27 cellular contexts compared by ENCODE assay signal in the genomic region with DNA sequence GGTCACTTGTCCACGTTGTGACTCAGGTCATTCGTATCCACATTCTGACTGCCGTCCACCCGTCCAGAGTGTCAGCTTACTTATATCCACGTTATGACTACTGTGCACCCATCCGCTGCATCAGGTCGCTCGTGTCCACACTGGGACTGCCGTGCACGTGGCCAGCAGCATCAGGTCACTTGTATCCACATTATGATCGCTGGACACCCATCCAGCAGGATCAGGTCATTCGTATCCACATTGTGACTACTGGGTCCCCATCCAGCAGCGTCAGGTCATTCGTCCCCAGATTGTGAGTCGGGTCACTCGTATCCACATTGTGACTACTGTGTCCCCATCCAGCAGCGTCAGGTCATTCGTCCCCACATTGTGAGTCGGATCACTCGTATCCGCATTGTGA.
"Had no signal": no experiment of that assay in that cellular context is flagged by ENCODE, and none has a peak within 500 bp of the region (broad histone marks: within the 10 kb centered on the region; RNA-seq: fewer than 3 reads in every experiment).

No MANE protein-coding gene starts in this region.

- H3K27ac ChIP-seq: esophagus squamous epithelium, left lung, ovary, right lobe of liver, thoracic aorta, tibial nerve, upper lobe of left lung had no signal

- H3K9me3 Mint-ChIP-seq: natural killer cell treated with Interleukin-12 subunit alpha and Interleukin-12 subunit beta and Interleukin-15 and Interleukin-18, amount 100 ng/mL, for 72 hours; stimulated activated naive CD8-positive, alpha-beta T cell treated with anti-CD3 and anti-CD28 coated beads, Interleukin-15, Interleukin-2, amounts not matched to agents 100 ng/mL and 50 ng/mL, for 24 hours had no signal

- H3K4me3 Mint-ChIP-seq: mesothelial cell of epicardium; naive B cell; natural killer cell treated with Interleukin-12 subunit alpha and Interleukin-12 subunit beta and Interleukin-15 and Interleukin-18, amount 100 ng/mL, for 72 hours; neural crest cell; stimulated activated naive B cell treated with anti-CD40 and anti-IgM and Interleukin-4, amounts not matched to agents 10 μg/mL and 1 μg/mL and 100 μg/mL, for 72 hours; stimulated activated naive CD8-positive, alpha-beta T cell treated with anti-CD3 and anti-CD28 coated beads, Interleukin-15, Interleukin-2, amounts not matched to agents 100 ng/mL and 50 ng/mL, for 24 hours had no signal

- H3K4me1 ChIP-seq: left lung, right lobe of liver had no signal

- H3K4me3 ChIP-seq: coronary artery, esophagus squamous epithelium, left lung, mucosa of descending colon, ovary, right lobe of liver, thoracic aorta, tibial nerve, upper lobe of left lung had no signal

- H3K36me3 Mint-ChIP-seq: naive B cell had no signal

- H3K27me3 Mint-ChIP-seq: naive B cell; natural killer cell treated with Interleukin-12 subunit alpha and Interleukin-12 subunit beta and Interleukin-15 and Interleukin-18, amount 100 ng/mL, for 72 hours; stimulated activated naive B cell treated with anti-CD40 and anti-IgM and Interleukin-4, amounts not matched to agents 10 μg/mL and 1 μg/mL and 100 μg/mL, for 72 hours; stimulated activated naive CD8-positive, alpha-beta T cell treated with anti-CD3 and anti-CD28 coated beads, Interleukin-15, Interleukin-2, amounts not matched to agents 100 ng/mL and 50 ng/mL, for 24 hours had no signal

- FAIRE-seq: keratinocyte, small intestine had no signal

- H3K27ac Mint-ChIP-seq: mesothelial cell of epicardium; natural killer cell treated with Interleukin-12 subunit alpha and Interleukin-12 subunit beta and Interleukin-15 and Interleukin-18, amount 100 ng/mL, for 72 hours; stimulated activated naive B cell treated with anti-CD40 and anti-IgM and Interleukin-4, amounts not matched to agents 10 μg/mL and 1 μg/mL and 100 μg/mL, for 72 hours; stimulated activated naive CD8-positive, alpha-beta T cell treated with anti-CD3 and anti-CD28 coated beads, Interleukin-15, Interleukin-2, amounts not matched to agents 100 ng/mL and 50 ng/mL, for 24 hours had no signal

- DNase-seq: dermis blood vessel endothelial cell; effector memory CD4-positive, alpha-beta T cell; erythroblast; esophagus squamous epithelium; foreskin melanocyte; left cardiac atrium; mesenchymal stem cell; mucosa of descending colon; naive B cell; nucleus accumbens; ovary; retina; right lobe of liver; small intestine; stimulated activated CD4-positive, alpha-beta T cell treated with anti-CD3 and anti-CD28 coated beads, Interleukin-15, amount 100 ng/mL, for 24 hours; stimulated activated CD4-positive, alpha-beta T cell treated with anti-CD3 and anti-CD28 coated beads, Interleukin-2, amount 100 ng/mL, for 48 hours; stimulated activated naive B cell treated with anti-CD40 and anti-IgM and Interleukin-4, amounts not matched to agents 10 μg/mL and 1 μg/mL and 100 μg/mL, for 72 hours; upper lobe of left lung had no signal

- H3K9me3 ChIP-seq: esophagus squamous epithelium, left lung, mucosa of descending colon, right lobe of liver, thoracic aorta, tibial nerve, upper lobe of left lung had no signal

- H3K4me1 Mint-ChIP-seq: mesothelial cell of epicardium, neural crest cell had no signal

- H3K36me3 ChIP-seq: ovary had no signal

- ATAC-seq: left cardiac atrium; left lung; mucosa of descending colon; natural killer cell treated with Interleukin-12 subunit alpha and Interleukin-12 subunit beta and Interleukin-15 and Interleukin-18, amount 100 ng/mL, for 72 hours; right lobe of liver; stimulated activated naive B cell treated with anti-CD40 and anti-IgM and Interleukin-4, amounts not matched to agents 10 μg/mL and 1 μg/mL and 100 μg/mL, for 72 hours had no signal
